Comparison of ENCODE assay signal across 1 cellular context in the genomic region with DNA sequence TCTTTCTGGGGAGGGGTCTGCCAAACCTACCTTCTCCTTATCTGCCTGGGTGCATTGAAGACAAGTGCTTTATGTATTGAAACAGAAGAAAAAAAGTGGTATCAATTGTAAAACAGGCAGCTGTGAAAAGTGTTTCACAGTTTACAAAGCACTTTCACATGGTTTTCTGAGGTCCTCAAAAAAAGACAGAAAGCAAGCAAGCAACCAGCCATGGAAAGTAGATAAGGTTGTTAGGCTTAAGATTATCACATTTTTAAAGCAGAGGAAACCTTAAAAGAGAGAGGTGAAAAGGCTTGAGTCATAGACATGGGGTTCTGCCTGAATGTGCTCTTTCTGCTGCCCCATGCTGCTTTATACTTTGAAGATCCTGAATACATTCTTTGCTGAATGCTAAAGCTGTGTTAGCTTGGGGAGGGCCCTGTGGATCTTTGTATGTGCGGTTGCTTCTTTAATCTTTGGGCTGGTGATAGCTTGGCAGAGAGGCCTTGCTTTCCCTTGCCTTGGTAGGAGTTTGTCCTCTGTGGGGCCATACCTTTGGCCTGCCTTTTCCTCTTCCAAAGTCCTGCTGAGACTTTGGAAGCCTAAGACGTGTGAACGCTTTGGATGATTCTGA.
TF ChIP-seq lines count a peak whose summit lies in the region.

No MANE protein-coding gene starts in this region.

TF ChIP-seq in GM23338, 12 proteins besides CTCF, POLR2A, EP300 and RAD21 (continued from another document):
- TF ChIP-seq, protein P1, sequence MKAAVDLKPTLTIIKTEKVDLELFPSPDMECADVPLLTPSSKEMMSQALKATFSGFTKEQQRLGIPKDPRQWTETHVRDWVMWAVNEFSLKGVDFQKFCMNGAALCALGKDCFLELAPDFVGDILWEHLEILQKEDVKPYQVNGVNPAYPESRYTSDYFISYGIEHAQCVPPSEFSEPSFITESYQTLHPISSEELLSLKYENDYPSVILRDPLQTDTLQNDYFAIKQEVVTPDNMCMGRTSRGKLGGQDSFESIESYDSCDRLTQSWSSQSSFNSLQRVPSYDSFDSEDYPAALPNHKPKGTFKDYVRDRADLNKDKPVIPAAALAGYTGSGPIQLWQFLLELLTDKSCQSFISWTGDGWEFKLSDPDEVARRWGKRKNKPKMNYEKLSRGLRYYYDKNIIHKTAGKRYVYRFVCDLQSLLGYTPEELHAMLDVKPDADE (IDR thresholded peaks at IDR 0.05): no peak
- TF ChIP-seq ZNF331 (CRISPR knock-in tag; IDR thresholded peaks at IDR 0.05; ENCODE audit: low read depth) (no peak), STAT1 (IDR thresholded peaks at IDR 0.05; ENCODE audit: unreplicated experiment) (no peak), NANOG (IDR thresholded peaks at IDR 0.05; ENCODE audit: borderline replicate concordance) (no peak)
